ENCODE assay signal across 8 cellular contexts in genomic region chr3:177195242-177195940, GRCh38. TPM values are rescaled to one million over a fixed set of nuclear protein-coding genes. Genes with fewer than 3 reads are reported as not detected.
DNase-seq lines count a peak whose midpoint lies in the region; ATAC-seq and TF ChIP-seq lines count a peak whose summit lies in the region.

No MANE protein-coding gene starts in this region.

- WGBS in transverse colon (ENCODE audit: low coverage in 1 of 2), 2 donors = 0 to 3% methylated on average over 6 to 8 of the region's 8 CpGs

- no peak for TF ChIP-seq EP300 in transverse colon (IDR thresholded peaks at IDR 0.05; ENCODE audit: low read depth)

- peak overlapping the region; percentile 79 to 99 for H3K4me3 ChIP-seq in right atrium auricular region
- peak overlapping the region; percentile 87 to 96 (median 92) for H3K4me3 ChIP-seq in transverse colon

- no peaks in the 10 kb centered on the region for H3K36me3 ChIP-seq in right atrium auricular region
- H3K36me3 ChIP-seq in transverse colon = no peaks in the 10 kb centered on the region

- H3K4me1 ChIP-seq in right atrium auricular region (peaks cover 0 to 37% of the 10 kb centered on the region in 2 donors), transverse colon (peaks cover 21 to 61% (median 43%) of the 10 kb centered on the region in 4 donors)

- TF ChIP-seq POLR2A in transverse colon (IDR thresholded peaks at IDR 0.05) = no peak

- H3K27me3 ChIP-seq in right atrium auricular region (no peaks in the 10 kb centered on the region), transverse colon (no peaks in the 10 kb centered on the region)

- intact Hi-C loops in Right ventricle myocardium inferior (cut with DNase I) = loop anchor here (2.0 to 10.0 kb wide), 8 partner anchors 65 to 1189 kb away; no protein-coding TSS in a partner anchor
- intact Hi-C loops in transverse colon (cut with DNase I; ENCODE audit: low total_unique reads) = no loop called here

- ATAC-seq in Right ventricle myocardium inferior = no peak
- no peak for ATAC-seq in HG03025 (IDR thresholded peaks at IDR 0.05; ENCODE audit: low FRiP score, unreplicated experiment)
- no peak for ATAC-seq in GM18520 (IDR thresholded peaks at IDR 0.05; ENCODE audit: unreplicated experiment)

- H3K27ac ChIP-seq in right atrium auricular region = peak overlapping the region; percentile 95 to 99
- peak overlapping the region; percentile 99 to 100 (median 100) for H3K27ac ChIP-seq in transverse colon

- DNase-seq in right atrium auricular region (ENCODE audit: low spot score) (peak; percentile 18), Right ventricle myocardium inferior (ENCODE audit: missing footprints) (no peak), OCI-M1 (lab: John Stamatoyannopoulos, UW) (peak; percentile 38), medulla oblongata (ENCODE audit: extremely low spot score) (peak; percentile 42), transverse colon (peak; percentile 40)
- peak; percentile 20 for DNase-seq in central memory CD4-positive, alpha-beta T cell

- in situ Hi-C loops in transverse colon (cut with MboI; ENCODE audit: low pct_ligation_motif_present in 1 of 4, low pct_unique_long_range_greater_than_20kb in 1 of 4, low sequenced_read_pairs in 3 of 4) = loop anchor here in 3 of 4 donors (5.0 to 25.0 kb wide), 6 partner anchors 133 to 399 kb away; no protein-coding TSS in a partner anchor

- H3K9me3 ChIP-seq in right atrium auricular region (no peaks in the 10 kb centered on the region), transverse colon (no peaks in the 10 kb centered on the region)

- TF ChIP-seq CTCF in right atrium auricular region (IDR thresholded peaks at IDR 0.05) (no peak), transverse colon (IDR thresholded peaks at IDR 0.05) (no peak)

RNA-seq across cellular contexts. Expression of gene TBL1XR1, which starts 1.9 kb away (rescaled TPM):
- 10 to 100 TPM; 68.2 to 79.9 TPM for total RNA-seq in right atrium auricular region
- total RNA-seq in Right ventricle myocardium inferior = 96.8 TPM
- total RNA-seq in transverse colon = 100 to 1,000 TPM in 1 of 4 donors, 10 to 100 TPM in 3; 39.4 to 131 (median 68.1) TPM
